ENCODE assay signal across 10 cellular contexts in genomic region chr21:31530918-31531705, GRCh38.
DNase-seq lines count a peak whose midpoint lies in the region; ATAC-seq and TF ChIP-seq lines count a peak whose summit lies in the region.
"Had no signal": no experiment of that assay in that cellular context is flagged by ENCODE, and none has a peak within 500 bp of the region (broad histone marks: within the 10 kb centered on the region; RNA-seq: fewer than 3 reads in every experiment).

No MANE protein-coding gene starts in this region.

- ATAC-seq in GM18858 (IDR thresholded peaks at IDR 0.05; ENCODE audit: unreplicated experiment) (no peak), natural killer cell (no peak)
- ATAC-seq: left ventricle myocardium superior had no signal

- no peaks in the 10 kb centered on the region for H3K36me3 ChIP-seq in SK-N-SH (replicated peaks in 1 of 2; ENCODE audit: control insufficient read depth in 1 of 2, insufficient read depth in 2 of 2, low read length in 1 of 2)
- no peaks in the 10 kb centered on the region for H3K36me3 ChIP-seq in mesodermal cell (ENCODE audit: control insufficient read depth, insufficient read depth, low read length)

- H3K9me2 ChIP-seq in SK-N-SH = no peaks in the 10 kb centered on the region

- H3K4me2 ChIP-seq in SK-N-SH = no peak overlapping the region

- H3K9me3 ChIP-seq in SK-N-SH (no peaks in the 10 kb centered on the region), mesodermal cell (ENCODE audit: control insufficient read depth, low read length) (no peaks in the 10 kb centered on the region)

- H3K4me1 Mint-ChIP-seq in natural killer cell = no peaks in the 10 kb centered on the region

- peak in 1 of 2 experiments; percentile 67; a peak in 2 of 4 replicates for TF ChIP-seq EP300 in SK-N-SH (IDR thresholded peaks at IDR 0.05; ENCODE audit: borderline replicate concordance in 1 of 2, low read depth in 1 of 2, low read length in 1 of 2)

- no peaks in the 10 kb centered on the region for H3K9me3 Mint-ChIP-seq in natural killer cell
- H3K9me3 Mint-ChIP-seq: activated naive CD8-positive, alpha-beta T cell treated with anti-CD3 and anti-CD28 coated beads, Interleukin-2, amount 10 ng/mL, durations not matched to agents 7 days and 5 days had no signal

- peaks cover 0 to 32% of the 10 kb centered on the region in 2 experiments; a peak in 2 of 4 replicates for H3K4me1 ChIP-seq in SK-N-SH (ENCODE audit: control insufficient read depth in 1 of 2, insufficient read depth in 2 of 2, low read depth in 1 of 2, low read length in 1 of 2)
- H3K4me1 ChIP-seq in mesodermal cell (ENCODE audit: control insufficient read depth, insufficient read depth, low read length, poor library complexity, severe bottlenecking) = peaks cover 45% of the 10 kb centered on the region

- TF ChIP-seq RAD21 in SK-N-SH (IDR thresholded peaks at IDR 0.05; ENCODE audit: low read length) = peak; percentile 21; the same call in 1 of the 2 replicates

- no peak for TF ChIP-seq CTCF in SK-N-SH (IDR thresholded peaks at IDR 0.05)
- TF ChIP-seq CTCF in natural killer cell (IDR thresholded peaks at IDR 0.05) = no peak

- no peak overlapping the region for H3K27ac Mint-ChIP-seq in natural killer cell

- H3K27ac ChIP-seq in SK-N-SH (ENCODE audit: low read depth in 2 of 2, low read length in 1 of 2) (peak overlapping the region in 1 of 2 experiments; percentile 82; a peak in 2 of 4 replicates), mesodermal cell (ENCODE audit: low read depth, low read length, severe bottlenecking) (peak overlapping the region; percentile 3)

- no peak overlapping the region for H3K9ac ChIP-seq in SK-N-SH

- intact Hi-C loops in natural killer cell (cut with micrococcal nuclease) = no loop called here

- no peaks in the 10 kb centered on the region for H4K20me1 ChIP-seq in SK-N-SH (ENCODE audit: insufficient read depth)

- CTCF ChIA-PET in SK-N-SH (lab: Yijun Ruan, JAX) = interaction anchor here (0.7 to 1.3 kb wide), 4 partner anchors 9 to 50 kb away, joined by 3 to 4 read pairs (median 3); no protein-coding TSS in a partner anchor

- 38% methylated on average over 10 of the region's 10 CpGs for WGBS in SK-N-SH (ENCODE audit: low lambda C conversion rate)
- WGBS in mesodermal cell (ENCODE audit: insufficient coverage in 2 of 2), 2 experiments = 82 to 89% methylated on average over 8 to 10 of the region's 10 CpGs

- DNase-seq in DMS79 (lab: John Stamatoyannopoulos, UW) (peak; percentile 92), NCI-H2029 (lab: John Stamatoyannopoulos, UW) (peak; percentile 88), SK-N-SH (peak; percentile 77), T-helper 1 cell (no peak), natural killer cell (no peak)
- DNase-seq in stimulated activated naive CD4-positive, alpha-beta T cell treated with Interleukin-2 at 50 U/mL for 16 hours (lab: John Stamatoyannopoulos, UW) = no peak
- DNase-seq: activated naive CD8-positive, alpha-beta T cell treated with anti-CD3 and anti-CD28 coated beads, Interleukin-2, amount 10 ng/mL, durations not matched to agents 7 days and 5 days; left ventricle myocardium superior had no signal

- no peaks in the 10 kb centered on the region for H3K36me3 Mint-ChIP-seq in natural killer cell

- H3K4me3 Mint-ChIP-seq in natural killer cell = no peak overlapping the region
- H3K4me3 Mint-ChIP-seq: activated naive CD8-positive, alpha-beta T cell treated with anti-CD3 and anti-CD28 coated beads, Interleukin-2, amount 10 ng/mL, durations not matched to agents 7 days and 5 days had no signal

- H3K27me3 Mint-ChIP-seq in natural killer cell (ENCODE audit: low read depth in 2 of 2) = no peaks in the 10 kb centered on the region
- H3K27me3 Mint-ChIP-seq: activated naive CD8-positive, alpha-beta T cell treated with anti-CD3 and anti-CD28 coated beads, Interleukin-2, amount 10 ng/mL, durations not matched to agents 7 days and 5 days had no signal

- H3K79me2 ChIP-seq in SK-N-SH (ENCODE audit: insufficient read depth) = no peaks in the 10 kb centered on the region

- H3K4me3 ChIP-seq in SK-N-SH (ENCODE audit: low read depth in 2 of 2, low read length in 1 of 2) = no peak overlapping the region; a peak in 1 of 4 replicates
- no peak overlapping the region for H3K4me3 ChIP-seq in mesodermal cell (ENCODE audit: extremely low read depth, insufficient read depth, low read length, poor library complexity, severe bottlenecking)

- POLR2A ChIA-PET in SK-N-SH (lab: Yijun Ruan, JAX) = interaction anchor here (0.6 to 1.7 kb wide), 4 partner anchors 11 to 32 kb away, joined by 3 to 5 read pairs (median 4); no protein-coding TSS in a partner anchor

- no peaks in the 10 kb centered on the region for H3F3A ChIP-seq in SK-N-SH (replicated peaks; ENCODE audit: insufficient read depth)

- H3K27me3 ChIP-seq in SK-N-SH (ENCODE audit: insufficient read depth) = no peaks in the 10 kb centered on the region

- no peak overlapping the region for H2AFZ ChIP-seq in SK-N-SH (ENCODE audit: low read depth)

TF ChIP-seq in SK-N-SH, 30 proteins besides CTCF, POLR2A, EP300 and RAD21:
- TF ChIP-seq FOXJ3 (CRISPR knock-in tag; IDR thresholded peaks at IDR 0.05) (peak; percentile 79), TAF1 (IDR thresholded peaks at IDR 0.05; ENCODE audit: borderline replicate concordance, low read depth, low read length) (no peak), GABPA (IDR thresholded peaks at IDR 0.05; ENCODE audit: low read depth) (no peak), SMC3 (IDR thresholded peaks at IDR 0.05; ENCODE audit: low read depth, low read length) (no peak), YY1 (IDR thresholded peaks at IDR 0.05; ENCODE audit: low read depth) (no peak), RCOR1 (IDR thresholded peaks at IDR 0.05; ENCODE audit: low read length) (peak; percentile 28; the same call in 1 of the 2 replicates), USF2 (IDR thresholded peaks at IDR 0.05; ENCODE audit: borderline replicate concordance, low read depth, low read length) (no peak), SIN3A (IDR thresholded peaks at IDR 0.05; ENCODE audit: borderline replicate concordance, low read depth, low read length) (no peak), POLR2AphosphoS5 (IDR thresholded peaks at IDR 0.05; ENCODE audit: low read depth, low read length) (no peak), REST (IDR thresholded peaks at IDR 0.05; ENCODE audit: low read depth, low read length) (no peak), CHD2 (IDR thresholded peaks at IDR 0.05; ENCODE audit: low read length, partially characterized antibody) (peak; percentile 53), GATA2 (CRISPR knock-in tag; IDR thresholded peaks at IDR 0.05) (peak; percentile 46; the same call in 1 of the 2 replicates)

Comparison
In these comparisons a context has a peak if more than half of its experiments do, and no peak if none do; other contexts are left out.
1. DNase-seq: peak in DMS79 (single experiment), NCI-H2029 (single experiment) and SK-N-SH (single experiment); none in stimulated activated naive CD4-positive, alpha-beta T cell treated with Interleukin-2 at 50 U/mL for 16 hours (single experiment), T-helper 1 cell (0 of 5) and natural killer cell (single experiment).